Comparison of ENCODE assay signal across 1 cellular context in genomic region chr1:159924791-159925712, GRCh38.
TF ChIP-seq lines count a peak whose summit lies in the region.

TAGLN2 (minus strand) TSS chr1:159925507; CDS start chr1:159920509, 4,998 bp downstream.

TF ChIP-seq in H1, 55 proteins besides CTCF, POLR2A, EP300 and RAD21 (continued from another document):
- TF ChIP-seq TBP (IDR thresholded peaks at IDR 0.05; ENCODE audit: low read depth, low read length): peak; percentile 81
- TF ChIP-seq E2F6 (IDR thresholded peaks at IDR 0.05): peak; percentile 99
- no peak for TF ChIP-seq CBX8 (IDR thresholded peaks at IDR 0.05; ENCODE audit: borderline replicate concordance, low read depth, low read length)
- TF ChIP-seq KDM5A (IDR thresholded peaks at IDR 0.05; ENCODE audit: low read length): no peak
- no peak for TF ChIP-seq BACH1 (IDR thresholded peaks at IDR 0.05; ENCODE audit: low read length)
- no peak for TF ChIP-seq USF2 (IDR thresholded peaks at IDR 0.05; ENCODE audit: low read length)
- TF ChIP-seq SIRT6 (IDR thresholded peaks at IDR 0.05; ENCODE audit: low read length): no peak
- TF ChIP-seq RFX5 (IDR thresholded peaks at IDR 0.05; ENCODE audit: borderline replicate concordance, low read depth, low read length): no peak
- TF ChIP-seq JUN (IDR thresholded peaks at IDR 0.05; ENCODE audit: low read depth, low read length): no peak
- no peak for TF ChIP-seq NANOG (IDR thresholded peaks at IDR 0.05; ENCODE audit: insufficient read depth, low read depth, low read length, poor library complexity, severe bottlenecking)
- TF ChIP-seq KDM4A (IDR thresholded peaks at IDR 0.05; ENCODE audit: low read depth, low read length, severe bottlenecking): peak; percentile 86
- TF ChIP-seq POU5F1 (IDR thresholded peaks at IDR 0.05; ENCODE audit: low read depth, low read length): no peak
- TF ChIP-seq SP2 (IDR thresholded peaks at IDR 0.05; ENCODE audit: low read length): no peak
- no peak for TF ChIP-seq BCL11A (IDR thresholded peaks at IDR 0.05; ENCODE audit: low read depth in 2 of 2, low read length in 2 of 2)
- TF ChIP-seq PHF8 (conservative IDR thresholded peaks at IDR 0.05; ENCODE audit: low read depth, low read length): peak; percentile 51; the same call in 1 of the 2 replicates
- peak; percentile 79; the same call in 1 of the 2 replicates for TF ChIP-seq POLR2AphosphoS5 (IDR thresholded peaks at IDR 0.05; ENCODE audit: low read depth, low read length)
- 0 out of 2 replicates have a peak, but pooled peaks have one; percentile 26 for TF ChIP-seq SP1 (IDR thresholded peaks at IDR 0.05; ENCODE audit: low read depth, low read length)
- TF ChIP-seq FOSL1 (IDR thresholded peaks at IDR 0.05; ENCODE audit: insufficient read depth, low read depth, low read length): no peak
- TF ChIP-seq RXRA (IDR thresholded peaks at IDR 0.05; ENCODE audit: insufficient read depth, low read depth, low read length): no peak
- TF ChIP-seq MAX (IDR thresholded peaks at IDR 0.05): peak; percentile 98
- no peak for TF ChIP-seq SP4 (IDR thresholded peaks at IDR 0.05; ENCODE audit: low read length)
- TF ChIP-seq SIN3A (conservative IDR thresholded peaks at IDR 0.05 in 1 of 2, IDR thresholded peaks at IDR 0.05 in 1 of 2; ENCODE audit: low read depth in 1 of 2, low read length in 2 of 2): peak; percentile 26 to 56; a peak in 1 of 4 replicates
- no peak for TF ChIP-seq BRCA1 (IDR thresholded peaks at IDR 0.05; ENCODE audit: low read depth, low read length)
- TF ChIP-seq SAP30 (IDR thresholded peaks at IDR 0.05; ENCODE audit: insufficient read depth, insufficient replicate concordance, low read length): no peak
- 0 out of 2 replicates have a peak, but pooled peaks have one; percentile 5 for TF ChIP-seq TEAD4 (IDR thresholded peaks at IDR 0.05; ENCODE audit: low read depth, low read length)
- no peak for TF ChIP-seq SUZ12 (IDR thresholded peaks at IDR 0.05; ENCODE audit: low read length)
- TF ChIP-seq, protein P1, sequence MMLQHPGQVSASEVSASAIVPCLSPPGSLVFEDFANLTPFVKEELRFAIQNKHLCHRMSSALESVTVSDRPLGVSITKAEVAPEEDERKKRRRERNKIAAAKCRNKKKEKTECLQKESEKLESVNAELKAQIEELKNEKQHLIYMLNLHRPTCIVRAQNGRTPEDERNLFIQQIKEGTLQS (IDR thresholded peaks at IDR 0.05; ENCODE audit: insufficient read depth, low read depth, low read length): no peak
- TF ChIP-seq ASH2L (IDR thresholded peaks at IDR 0.05; ENCODE audit: low read length): no peak
